10 cellular contexts compared by ENCODE assay signal in genomic region chr22:25172153-25172552, GRCh38. TPM values are rescaled to one million over a fixed set of nuclear protein-coding genes. Genes with fewer than 3 reads are reported as not detected.
A peak's percentile ranks its signal among the peaks of the same experiment; 100 is the strongest.
DNase-seq lines count a peak whose midpoint lies in the region; ATAC-seq and TF ChIP-seq lines count a peak whose summit lies in the region.
"Had no signal": no experiment of that assay in that cellular context is flagged by ENCODE, and none has a peak within 500 bp of the region (broad histone marks: within the 10 kb centered on the region; RNA-seq: fewer than 3 reads in every experiment).

No MANE protein-coding gene starts in this region.

- H3K9me3 Mint-ChIP-seq in activated T-cell treated with anti-CD3 and anti-CD28 coated beads, Interleukin-2, amount 50 U/mL, for 4 hours: no peaks in the 10 kb centered on the region
- H3K9me3 Mint-ChIP-seq: CD8-positive, alpha-beta memory T cell; T-helper 1 cell treated with Interleukin-12 subunit alpha and Interleukin-12 subunit beta and Interleukin-4 antibody, amounts not matched to agents 30 μg/mL and 1 μg/mL, for 36 hours had no signal

- H3K9me3 ChIP-seq in upper lobe of left lung: no peaks in the 10 kb centered on the region

- intact Hi-C loops in left colon (cut with DNase I, micrococcal nuclease): no loop called here

- TF ChIP-seq CTCF in upper lobe of left lung (IDR thresholded peaks at IDR 0.05): peak; percentile 31 to 64 (median 40)

- ATAC-seq in activated T-cell treated with anti-CD3 and anti-CD28 coated beads, Interleukin-2, amount 50 U/mL, for 4 hours: peak in 1 of 2 donors; percentile 73
- ATAC-seq in left colon (peak; percentile 83), upper lobe of left lung (ENCODE audit: low FRiP score in 2 of 2) (no peak), GM19328 (IDR thresholded peaks at IDR 0.05; ENCODE audit: unreplicated experiment) (no peak)

- WGBS in upper lobe of left lung, 2 donors: 54 to 58% methylated on average over 3 to 5 of the region's 5 CpGs

- H3K4me3 Mint-ChIP-seq in activated T-cell treated with anti-CD3 and anti-CD28 coated beads, Interleukin-2, amount 50 U/mL, for 4 hours: no peak overlapping the region
- H3K4me3 Mint-ChIP-seq: CD8-positive, alpha-beta memory T cell; T-helper 1 cell treated with Interleukin-12 subunit alpha and Interleukin-12 subunit beta and Interleukin-4 antibody, amounts not matched to agents 30 μg/mL and 1 μg/mL, for 36 hours had no signal

- H3K36me3 ChIP-seq in upper lobe of left lung: peaks cover 10 to 42% (median 30%) of the 10 kb centered on the region in 4 donors

- no peaks in the 10 kb centered on the region for H3K4me1 Mint-ChIP-seq in activated T-cell treated with anti-CD3 and anti-CD28 coated beads, Interleukin-2, amount 50 U/mL, for 4 hours (ENCODE audit: low read depth)
- H3K4me1 Mint-ChIP-seq: CD8-positive, alpha-beta memory T cell had no signal

- H3K27me3 ChIP-seq in upper lobe of left lung: no peaks in the 10 kb centered on the region

- TF ChIP-seq POLR2A in upper lobe of left lung (IDR thresholded peaks at IDR 0.05): no peak

- H3K27me3 Mint-ChIP-seq in activated T-cell treated with anti-CD3 and anti-CD28 coated beads, Interleukin-2, amount 50 U/mL, for 4 hours (ENCODE audit: low read depth): no peaks in the 10 kb centered on the region

- no peak for TF ChIP-seq EP300 in upper lobe of left lung (IDR thresholded peaks at IDR 0.05)

- peaks cover 0 to 5% (median 0%) of the 10 kb centered on the region in 4 donors for H3K4me1 ChIP-seq in upper lobe of left lung

- peaks cover 3% of the 10 kb centered on the region for H3K36me3 Mint-ChIP-seq in activated T-cell treated with anti-CD3 and anti-CD28 coated beads, Interleukin-2, amount 50 U/mL, for 4 hours (ENCODE audit: insufficient read depth)

- H3K27ac ChIP-seq in upper lobe of left lung: no peak overlapping the region

- H3K4me3 ChIP-seq in upper lobe of left lung: no peak overlapping the region

- DNase-seq in activated effector memory CD4-positive, alpha-beta T cell treated with Interleukin-2 at 50 U/mL for 16 hours: peak; percentile 9
- DNase-seq in activated effector memory CD4-positive, alpha-beta T cell treated with anti-CD3 and anti-CD28 coated beads, Interleukin-2, amount 50 U/mL, for 16 hours: no peak
- DNase-seq in activated T-cell treated with anti-CD3 and anti-CD28 coated beads, Interleukin-2, amount 50 U/mL, for 4 hours: peak; percentile 21
- DNase-seq in left colon (peak in 1 of 2 donors; percentile 56), upper lobe of left lung (peak in 1 of 2 donors; percentile 33), NCI-H774 (lab: John Stamatoyannopoulos, UW) (no peak), NCI-H510A treated with DMSO at 0.1 percent for 48 hours (lab: John Stamatoyannopoulos, UW) (no peak)

RNA-seq across cellular contexts. Expression of gene CRYBB3, which starts 27.5 kb away (rescaled TPM):
- under 1 TPM in 1 of 3 donors, not detected in 2; 0.38 TPM for total RNA-seq in activated T-cell treated with anti-CD3 and anti-CD28 coated beads, Interleukin-2, amount 50 U/mL, for 4 hours
- total RNA-seq in left colon: 1 to 10 TPM in 1 of 2 donors, under 1 TPM in 1; 0.70 to 2.1 TPM
- total RNA-seq in upper lobe of left lung: under 1 TPM in 2 of 6 donors, not detected in 4; 0.26 to 0.61 TPM

RNA-seq across cellular contexts. Expression of gene CRYBB2, which starts 47.3 kb away (rescaled TPM):
- total RNA-seq in activated T-cell treated with anti-CD3 and anti-CD28 coated beads, Interleukin-2, amount 50 U/mL, for 4 hours: under 1 TPM in 1 of 3 donors, not detected in 2; 0.58 TPM
- total RNA-seq in left colon (under 1 TPM; 0.37 to 0.67 TPM), upper lobe of left lung (under 1 TPM in 1 of 6 donors, not detected in 5; 0.30 TPM)
- total RNA-seq: CD8-positive, alpha-beta memory T cell had no signal

Comparison
In these comparisons a context has a peak if more than half of its experiments do, and no peak if none do; other contexts are left out.
1. DNase-seq: peak in activated effector memory CD4-positive, alpha-beta T cell treated with Interleukin-2 at 50 U/mL for 16 hours (single experiment) and activated T-cell treated with anti-CD3 and anti-CD28 coated beads, Interleukin-2, amount 50 U/mL, for 4 hours (single experiment); none in activated effector memory CD4-positive, alpha-beta T cell treated with anti-CD3 and anti-CD28 coated beads, Interleukin-2, amount 50 U/mL, for 16 hours (single experiment), NCI-H774 (single experiment) and NCI-H510A treated with DMSO at 0.1 percent for 48 hours (single experiment).